In genomic region chr19:18580311-18580710, GRCh38 we compare ENCODE assay signal across 28 cellular contexts. TPM values are rescaled to one million over a fixed set of nuclear protein-coding genes. Genes with fewer than 3 reads are reported as not detected.
"Had no signal": no experiment of that assay in that cellular context is flagged by ENCODE, and none has a peak within 500 bp of the region (broad histone marks: within the 10 kb centered on the region; RNA-seq: fewer than 3 reads in every experiment).

No MANE protein-coding gene starts in this region.

- H3K27ac Mint-ChIP-seq: nephron; neural progenitor cell; stimulated activated memory B cell treated with anti-CD40 and anti-IgM and Interleukin-4, amounts not matched to agents 10 μg/mL and 1 μg/mL and 100 μg/mL, for 72 hours; stimulated activated naive CD8-positive, alpha-beta T cell treated with anti-CD3 and anti-CD28 coated beads, Interleukin-15, amount 100 ng/mL, for 72 hours had no signal

- H3K4me2 ChIP-seq: neural progenitor cell, smooth muscle cell had no signal

- H3K27me3 Mint-ChIP-seq: naive thymus-derived CD4-positive, alpha-beta T cell; stimulated activated memory B cell treated with anti-CD40 and anti-IgM and Interleukin-4, amounts not matched to agents 10 μg/mL and 1 μg/mL and 100 μg/mL, for 72 hours; stimulated activated naive CD8-positive, alpha-beta T cell treated with anti-CD3 and anti-CD28 coated beads, Interleukin-15, amount 100 ng/mL, for 72 hours had no signal

- H3K9me3 Mint-ChIP-seq: nephron; neural progenitor cell; stimulated activated memory B cell treated with anti-CD40 and anti-IgM and Interleukin-4, amounts not matched to agents 10 μg/mL and 1 μg/mL and 100 μg/mL, for 72 hours; stimulated activated naive CD8-positive, alpha-beta T cell treated with anti-CD3 and anti-CD28 coated beads, Interleukin-15, amount 100 ng/mL, for 72 hours had no signal

- H3K4me1 Mint-ChIP-seq: nephron, neural progenitor cell had no signal

- DNase-seq: naive thymus-derived CD4-positive, alpha-beta T cell; nucleus accumbens; spleen; stimulated activated CD4-positive, alpha-beta T cell treated with anti-CD3 and anti-CD28 coated beads, Interleukin-12 subunit alpha, Interleukin-12 subunit beta, amount 100 ng/mL, for 4 hours; stimulated activated CD4-positive, alpha-beta T cell treated with anti-CD3 and anti-CD28 coated beads, Interleukin-1b, Interleukin-23, amount 100 ng/mL, for 48 hours; stimulated activated CD4-positive, alpha-beta T cell treated with anti-CD3 and anti-CD28 coated beads, Interleukin-4, amount 100 ng/mL, for 1 hour; stimulated activated CD4-positive, alpha-beta T cell treated with anti-CD3 and anti-CD28 coated beads, Interleukin-4, amount 100 ng/mL, for 4 hours; stimulated activated CD8-positive, alpha-beta memory T cell treated with anti-CD3 and anti-CD28 coated beads, Interleukin-4, amount 100 ng/mL, for 48 hours; stimulated activated naive CD4-positive, alpha-beta T cell; stimulated activated naive CD8-positive, alpha-beta T cell treated with anti-CD3 and anti-CD28 coated beads, Interleukin-15, amount 100 ng/mL, for 72 hours; stimulated activated naive CD8-positive, alpha-beta T cell treated with anti-CD3 and anti-CD28 coated beads, Interleukin-15, Interleukin-2, amounts not matched to agents 100 U/mL and 50 U/mL, for 24 hours; thyroid gland; trophoblast cell; upper lobe of left lung had no signal

- H3K9ac ChIP-seq: neural progenitor cell had no signal

- H3K4me1 ChIP-seq: neural progenitor cell, pancreas, prostate gland, thyroid gland, tibial nerve, upper lobe of left lung, vagina had no signal

- H3K27ac ChIP-seq: neural progenitor cell, neutrophil, pancreas, prostate gland, skin epidermis, spleen, thoracic aorta, thyroid gland, tibial nerve, upper lobe of left lung, vagina had no signal

- H3K4me3 Mint-ChIP-seq: naive thymus-derived CD4-positive, alpha-beta T cell; nephron; neural progenitor cell; stimulated activated memory B cell treated with anti-CD40 and anti-IgM and Interleukin-4, amounts not matched to agents 10 μg/mL and 1 μg/mL and 100 μg/mL, for 72 hours; stimulated activated naive CD8-positive, alpha-beta T cell treated with anti-CD3 and anti-CD28 coated beads, Interleukin-15, amount 100 ng/mL, for 72 hours had no signal

- H3K4me3 ChIP-seq: neural progenitor cell, pancreas, prostate gland, skin epidermis, smooth muscle cell, spleen, thoracic aorta, thyroid gland, tibial nerve, upper lobe of left lung, vagina had no signal

- ATAC-seq: naive thymus-derived CD4-positive, alpha-beta T cell; pancreas; right cardiac atrium; sciatic nerve; stimulated activated memory B cell treated with anti-CD40 and anti-IgM and Interleukin-4, amounts not matched to agents 10 μg/mL and 1 μg/mL and 100 μg/mL, for 72 hours; stimulated activated naive CD8-positive, alpha-beta T cell treated with anti-CD3 and anti-CD28 coated beads, Interleukin-15, amount 100 ng/mL, for 72 hours; stimulated activated naive CD8-positive, alpha-beta T cell treated with anti-CD3 and anti-CD28 coated beads, Interleukin-15, Interleukin-2, amounts not matched to agents 100 U/mL and 50 U/mL, for 24 hours had no signal

- H3K9me3 ChIP-seq: neutrophil, pancreas, prostate gland, spleen, thoracic aorta, thyroid gland, tibial nerve, upper lobe of left lung, vagina had no signal

- FAIRE-seq: pancreas, urothelium cell line had no signal

- H3K27me3 ChIP-seq: neural progenitor cell, neutrophil, pancreas, spleen, thyroid gland, tibial nerve, upper lobe of left lung, vagina had no signal

- H2AFZ ChIP-seq: neural progenitor cell had no signal

- H3K36me3 ChIP-seq: neural progenitor cell had no signal

RNA-seq across cellular contexts. Expression of gene CRLF1, which starts 26.3 kb away (rescaled TPM):
- total RNA-seq: naive thymus-derived CD4-positive, alpha-beta T cell had no signal
